31 cellular contexts compared by ENCODE assay signal in the genomic region with DNA sequence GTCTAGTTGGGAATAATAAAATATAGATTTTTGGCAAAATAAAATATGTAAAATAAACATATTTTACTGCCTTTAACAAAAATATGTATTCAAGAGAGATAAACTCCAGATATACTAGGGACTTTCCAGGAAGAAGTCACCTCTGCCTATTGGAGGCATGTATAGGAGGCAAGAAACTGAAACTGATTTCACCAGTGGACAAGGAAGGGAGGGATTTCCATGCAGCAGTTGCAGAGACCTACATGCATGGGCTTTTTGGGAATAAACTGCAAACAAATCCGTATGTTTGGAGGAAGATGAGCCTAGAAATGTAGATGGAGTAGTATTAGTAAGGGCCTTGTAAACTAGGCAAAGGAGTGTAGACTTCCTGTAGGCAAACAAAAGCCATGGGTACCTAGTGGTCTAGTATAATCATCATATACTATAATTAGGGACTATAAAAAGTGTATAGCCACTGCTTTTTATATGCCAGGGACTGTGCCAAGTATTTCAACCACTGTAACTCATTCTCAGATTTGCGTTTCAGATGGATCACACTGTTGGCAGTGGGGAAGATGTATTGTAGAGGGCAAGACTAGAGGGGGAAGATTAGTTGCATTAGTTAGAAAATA.
"Had no signal": no experiment of that assay in that cellular context is flagged by ENCODE, and none has a peak within 500 bp of the region (broad histone marks: within the 10 kb centered on the region; RNA-seq: fewer than 3 reads in every experiment).

No MANE protein-coding gene starts in this region.

- H3K4me3 Mint-ChIP-seq: activated CD4-positive, alpha-beta memory T cell treated with anti-CD3 and anti-CD28 coated beads for 36 hours; activated CD4-positive, alpha-beta T cell treated with anti-CD3 and anti-CD28 coated beads, Interleukin-2, amount 10 ng/mL, durations not matched to agents 7 days and 5 days; activated naive CD4-positive, alpha-beta T cell treated with anti-CD3 and anti-CD28 coated beads for 36 hours; activated naive CD8-positive, alpha-beta T cell; activated T-cell treated with anti-CD3 and anti-CD28 coated beads, Interleukin-2, amount 50 U/mL, for 4 hours; activated T-helper 17 cell treated with anti-CD3 and anti-CD28 coated beads, Interleukin-2, amount 50 U/mL, for 72 hours; brain; WTC11 had no signal

- H3K9me3 Mint-ChIP-seq: activated CD4-positive, alpha-beta memory T cell treated with anti-CD3 and anti-CD28 coated beads for 36 hours; activated CD4-positive, alpha-beta T cell treated with anti-CD3 and anti-CD28 coated beads, Interleukin-2, amount 10 ng/mL, durations not matched to agents 7 days and 5 days; activated naive CD4-positive, alpha-beta T cell treated with anti-CD3 and anti-CD28 coated beads for 36 hours; activated T-cell treated with anti-CD3 and anti-CD28 coated beads, Interleukin-2, amount 50 U/mL, for 4 hours; activated T-helper 17 cell treated with anti-CD3 and anti-CD28 coated beads, Interleukin-2, amount 50 U/mL, for 72 hours; brain; WTC11 had no signal

- H3K27ac Mint-ChIP-seq: activated CD4-positive, alpha-beta memory T cell treated with anti-CD3 and anti-CD28 coated beads for 36 hours; activated CD4-positive, alpha-beta T cell treated with anti-CD3 and anti-CD28 coated beads, Interleukin-2, amount 10 ng/mL, durations not matched to agents 7 days and 5 days; activated naive CD4-positive, alpha-beta T cell treated with anti-CD3 and anti-CD28 coated beads for 36 hours; activated naive CD8-positive, alpha-beta T cell; activated T-helper 17 cell treated with anti-CD3 and anti-CD28 coated beads, Interleukin-2, amount 50 U/mL, for 72 hours; brain; WTC11 had no signal

- H3K4me1 Mint-ChIP-seq: activated T-helper 17 cell treated with anti-CD3 and anti-CD28 coated beads, Interleukin-2, amount 50 U/mL, for 72 hours; brain had no signal

- H3K27me3 Mint-ChIP-seq: activated CD4-positive, alpha-beta memory T cell treated with anti-CD3 and anti-CD28 coated beads for 36 hours; activated CD4-positive, alpha-beta T cell treated with anti-CD3 and anti-CD28 coated beads, Interleukin-2, amount 10 ng/mL, durations not matched to agents 7 days and 5 days; activated T-helper 17 cell treated with anti-CD3 and anti-CD28 coated beads, Interleukin-2, amount 50 U/mL, for 72 hours; brain had no signal

- FAIRE-seq: astrocyte had no signal

- H3K27me3 ChIP-seq: Peyer's patch, SJCRH30 had no signal

- H3K27ac ChIP-seq: cardiac muscle cell, Peyer's patch, RWPE1, SJCRH30 had no signal

- H3K36me3 Mint-ChIP-seq: activated naive CD8-positive, alpha-beta T cell; brain; WTC11 had no signal

- H3K36me3 ChIP-seq: cardiac muscle cell, Peyer's patch, SJCRH30 had no signal

- H3K4me1 ChIP-seq: Peyer's patch, SJCRH30 had no signal

- DNase-seq: activated CD4-positive, alpha-beta memory T cell treated with anti-CD3 and anti-CD28 coated beads for 36 hours; activated CD4-positive, alpha-beta T cell treated with anti-CD3 and anti-CD28 coated beads, Interleukin-2, amount 10 ng/mL, durations not matched to agents 7 days and 5 days; activated CD4-positive, CD25-positive, alpha-beta regulatory T cell treated with anti-CD3 and anti-CD28 coated beads, Interleukin-2, amount 50 U/mL, for 72 hours; activated CD8-positive, alpha-beta memory T cell treated with anti-CD3 and anti-CD28 coated beads for 24 hours; activated gamma-delta T cell; activated naive CD4-positive, alpha-beta T cell treated with anti-CD3 and anti-CD28 coated beads for 36 hours; activated T-cell treated with anti-CD3 and anti-CD28 coated beads, Interleukin-2, amount 50 U/mL, for 4 hours; amygdala; Kasumi-1; KBM-7; NCI-H1048; NCI-H146; NCI-H187 treated with DMSO at 0.1 percent for 48 hours; NCI-H2081 treated with DMSO at 0.1 percent for 48 hours; NCI-H2171 treated with DMSO at 0.1 percent for 48 hours; NCI-H226; NCI-H526; NCI-H82; OCI-M1; Peyer's patch; Right ventricle myocardium superior; SJCRH30; SK-N-SH; T-helper 9 cell had no signal

- H3K9ac ChIP-seq: SK-N-SH had no signal

- H3K4me3 ChIP-seq: cardiac muscle cell, Peyer's patch, SJCRH30 had no signal

- ATAC-seq: activated T-cell treated with anti-CD3 and anti-CD28 coated beads, Interleukin-2, amount 50 U/mL, for 4 hours; activated T-helper 17 cell treated with anti-CD3 and anti-CD28 coated beads, Interleukin-2, amount 50 U/mL, for 72 hours; WTC11 had no signal

- H3K4me2 ChIP-seq: SK-N-SH had no signal

- H3K9me3 ChIP-seq: Peyer's patch, SJCRH30, SK-N-SH had no signal
